Comparison of ENCODE assay signal across 8 cellular contexts in genomic region chr4:186726150-186726439, GRCh38. TPM values are rescaled to one million over a fixed set of nuclear protein-coding genes. Genes with fewer than 3 reads are reported as not detected.
DNase-seq lines count a peak whose midpoint lies in the region; TF ChIP-seq lines count a peak whose summit lies in the region.

No MANE protein-coding gene starts in this region.

- DNase-seq in T-helper 2 cell treated with Interferon-gamma antibody and Interleukin-4, amounts not matched to agents 5 μg/mL and 100 μg/mL, for 36 hours (ENCODE audit: low spot score) = no peak
- DNase-seq in T-helper 2 cell (no peak), mammary epithelial cell (no peak), tibial artery (no peak), A172 (ENCODE audit: low spot score) (no peak), NCI-H2227 treated with DMSO at 0.1 percent for 48 hours (lab: John Stamatoyannopoulos, UW) (no peak), germinal center (ENCODE audit: low spot score) (no peak)

- peak overlapping the region; percentile 88 for H3K4me2 ChIP-seq in mammary epithelial cell (ENCODE audit: insufficient read depth, low read depth, low read length)

- H3K9me3 ChIP-seq in mammary epithelial cell (replicated peaks; ENCODE audit: insufficient read depth, low read length) (no peaks in the 10 kb centered on the region), liver (ENCODE audit: control insufficient read depth in 4 of 4, low read length in 3 of 4) (no peaks in the 10 kb centered on the region), tibial artery (no peaks in the 10 kb centered on the region)

- peak overlapping the region; percentile 36 for H3K4me3 Mint-ChIP-seq in T-helper 2 cell treated with Interferon-gamma antibody and Interleukin-4, amounts not matched to agents 5 μg/mL and 100 μg/mL, for 36 hours

- H3K27ac ChIP-seq in mammary epithelial cell (ENCODE audit: insufficient read depth, low read depth, low read length) (peak overlapping the region; percentile 99), liver (ENCODE audit: low read depth in 1 of 2, low read length in 2 of 2) (peak overlapping the region; percentile 75 to 77), tibial artery (peak overlapping the region; percentile 91 to 94)

- H3K9me3 Mint-ChIP-seq in T-helper 2 cell treated with Interferon-gamma antibody and Interleukin-4, amounts not matched to agents 5 μg/mL and 100 μg/mL, for 36 hours = peaks cover 5% of the 10 kb centered on the region

- no peaks in the 10 kb centered on the region for H3K4me1 Mint-ChIP-seq in T-helper 2 cell treated with Interferon-gamma antibody and Interleukin-4, amounts not matched to agents 5 μg/mL and 100 μg/mL, for 36 hours (ENCODE audit: low read depth)

- no peak for TF ChIP-seq CTCF in mammary epithelial cell (conservative IDR thresholded peaks at IDR 0.05 in 1 of 2, IDR thresholded peaks at IDR 0.05 in 1 of 2; ENCODE audit: extremely low read depth in 1 of 2, insufficient read depth in 1 of 2, low read depth in 1 of 2, low read length in 2 of 2)
- no peak for TF ChIP-seq CTCF in liver (IDR thresholded peaks at IDR 0.05; ENCODE audit: low read depth, low read length, missing input control)
- no peak for TF ChIP-seq CTCF in tibial artery (IDR thresholded peaks at IDR 0.05)

- H3K27me3 ChIP-seq in mammary epithelial cell (ENCODE audit: insufficient read depth, low read length) (no peaks in the 10 kb centered on the region), liver (ENCODE audit: control insufficient read depth in 4 of 4, insufficient read depth in 4 of 4, low read length in 3 of 4) (no peaks in the 10 kb centered on the region), tibial artery (no peaks in the 10 kb centered on the region)

- H3K4me1 ChIP-seq in mammary epithelial cell (ENCODE audit: insufficient read depth, low read length) = peaks cover 32% of the 10 kb centered on the region
- peaks cover 3 to 35% (median 23%) of the 10 kb centered on the region in 4 donors for H3K4me1 ChIP-seq in liver (ENCODE audit: control insufficient read depth in 4 of 4, insufficient read depth in 4 of 4, low read length in 3 of 4)
- H3K4me1 ChIP-seq in tibial artery = peaks cover 0 to 31% (median 4%) of the 10 kb centered on the region in 4 donors

- peaks cover 52% of the 10 kb centered on the region for H3K27me3 Mint-ChIP-seq in T-helper 2 cell treated with Interferon-gamma antibody and Interleukin-4, amounts not matched to agents 5 μg/mL and 100 μg/mL, for 36 hours (ENCODE audit: low read depth)

- H4K20me1 ChIP-seq in mammary epithelial cell (ENCODE audit: insufficient read depth, low read length) = peaks cover 7% of the 10 kb centered on the region

- CTCF ChIA-PET in mammary epithelial cell (lab: Charles Lee; ENCODE audit: low non-redundant PET) = interaction anchor here (0.7 kb wide), 1 partner anchor 654 kb away, joined by 3 read pairs; no protein-coding TSS in a partner anchor

- in situ Hi-C loops in mammary epithelial cell (cut with MboI; ENCODE audit: low sequenced_read_pairs in 2 of 2) = loop anchor here (5.0 to 25.0 kb wide), 4 partner anchors 186 to 401 kb away; no protein-coding TSS in a partner anchor

- WGBS in mammary epithelial cell (ENCODE audit: low coverage, missing lambda C conversion rate) = under 1% methylated on average over 18 of the region's 21 CpGs
- 2% methylated on average over 21 of the region's 21 CpGs for WGBS in liver

- intact Hi-C loops in mammary epithelial cell (cut with micrococcal nuclease) = loop anchor here (1.0 to 10.0 kb wide), 11 partner anchors 56 to 1679 kb away; no protein-coding TSS in a partner anchor
- intact Hi-C loops in tibial artery (cut with DNase I; ENCODE audit: low total_unique reads) = loop anchor here (5.0 kb wide), 1 partner anchor 59 kb away; no protein-coding TSS in a partner anchor

- dilution Hi-C loops in mammary epithelial cell (cut with HindIII; ENCODE audit: low sequenced_read_pairs) = no loop called here

- peak overlapping the region; percentile 10 for H3K27ac Mint-ChIP-seq in T-helper 2 cell treated with Interferon-gamma antibody and Interleukin-4, amounts not matched to agents 5 μg/mL and 100 μg/mL, for 36 hours

- H3K36me3 Mint-ChIP-seq in T-helper 2 cell treated with Interferon-gamma antibody and Interleukin-4, amounts not matched to agents 5 μg/mL and 100 μg/mL, for 36 hours (ENCODE audit: low read depth) = no peaks in the 10 kb centered on the region

- H3K79me2 ChIP-seq in mammary epithelial cell (ENCODE audit: insufficient read depth, low read length) = peaks cover 71% of the 10 kb centered on the region

- H3K9ac ChIP-seq in mammary epithelial cell (ENCODE audit: insufficient read depth, low read length) (peak overlapping the region; percentile 100), liver (ENCODE audit: low read depth in 1 of 2, low read length in 2 of 2) (peak overlapping the region; percentile 63 to 84)

- no peak for TF ChIP-seq RAD21 in liver (IDR thresholded peaks at IDR 0.05)

- TSS peak; percentile 57 for BruUV-seq in mammary epithelial cell (replicated peaks; lab: Mats Ljungman, UMichigan)

- H3K36me3 ChIP-seq in mammary epithelial cell (ENCODE audit: insufficient read depth, low read length) = no peaks in the 10 kb centered on the region
- H3K36me3 ChIP-seq in liver (ENCODE audit: control insufficient read depth in 4 of 4, insufficient read depth in 3 of 4, low read depth in 1 of 4, low read length in 3 of 4) = no peaks in the 10 kb centered on the region
- no peaks in the 10 kb centered on the region for H3K36me3 ChIP-seq in tibial artery

- H3K4me3 ChIP-seq in mammary epithelial cell (replicated peaks in 1 of 3; ENCODE audit: insufficient read depth in 1 of 3, low read depth in 2 of 3, low read length in 3 of 3) (peak overlapping the region; percentile 92 to 100 (median 99)), liver (ENCODE audit: low read depth in 1 of 3, low read length in 3 of 3) (peak overlapping the region; percentile 68 to 88 (median 74)), tibial artery (peak overlapping the region; percentile 74 to 91)

- peak overlapping the region; percentile 50 for H2AFZ ChIP-seq in mammary epithelial cell (ENCODE audit: low read depth, low read length)

TF ChIP-seq in liver, 16 proteins besides CTCF, POLR2A, EP300 and RAD21:
- no peak for TF ChIP-seq JUND (IDR thresholded peaks at IDR 0.05)
- TF ChIP-seq MAX (IDR thresholded peaks at IDR 0.05) = no peak
- TF ChIP-seq RXRA (IDR thresholded peaks at IDR 0.05) = no peak
- no peak for TF ChIP-seq YY1 (IDR thresholded peaks at IDR 0.05)
- TF ChIP-seq HNF4A (conservative IDR thresholded peaks at IDR 0.05) = no peak

RNA-seq across cellular contexts. Expression of gene FAT1, which starts 2.4 kb away (rescaled TPM):
- total RNA-seq in mammary epithelial cell (1,000 to 10,000 TPM in 1 of 2 donors, 100 to 1,000 TPM in 1; 773 to 1,267 TPM), liver (10 to 100 TPM; 44.4 to 48.0 TPM)
- polyA plus RNA-seq in mammary epithelial cell (307 TPM), liver (10 to 100 TPM in 1 of 2 donors, 1 to 10 TPM in 1; 10.0 to 15.6 TPM)
- polyA minus RNA-seq in mammary epithelial cell = 1,946 TPM
- total RNA-seq in A172 (2014; rRNA removed; shearing (Covaris generic)) = 124 and 128 TPM in 2 replicates
